Comparison of ENCODE assay signal across 30 cellular contexts in the genomic region with DNA sequence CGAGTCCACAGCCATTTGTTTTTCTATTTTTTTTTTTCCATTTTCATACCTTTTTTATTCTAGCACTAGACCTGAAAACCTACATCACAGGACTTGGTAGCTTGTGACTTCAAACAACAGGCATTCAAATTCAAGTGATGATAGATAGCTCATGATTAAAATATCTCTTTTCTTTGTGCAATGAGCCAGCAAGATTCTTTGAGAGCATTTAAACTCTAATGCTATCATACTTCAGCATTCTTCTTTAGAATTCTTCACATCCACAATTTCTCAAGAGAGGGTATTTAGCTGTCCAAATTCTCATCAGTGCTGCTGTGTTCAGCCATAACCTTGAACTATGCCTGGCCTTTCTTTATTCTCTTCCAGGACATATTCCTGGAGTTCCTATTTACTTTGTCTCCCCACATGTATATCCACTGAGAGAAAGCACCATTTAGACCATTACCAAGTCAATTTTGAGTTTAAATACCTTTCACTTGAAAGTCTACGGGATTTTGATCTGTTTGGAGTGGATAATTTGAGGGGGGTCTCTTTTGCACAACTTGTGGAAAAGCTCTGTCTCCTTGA.
"Had no signal": no experiment of that assay in that cellular context is flagged by ENCODE, and none has a peak within 500 bp of the region (broad histone marks: within the 10 kb centered on the region; RNA-seq: fewer than 3 reads in every experiment).

No MANE protein-coding gene starts in this region.

- H3K27me3 Mint-ChIP-seq: activated CD4-positive, alpha-beta memory T cell treated with anti-CD3 and anti-CD28 coated beads for 36 hours; activated CD4-positive, alpha-beta T cell treated with anti-CD3 and anti-CD28 coated beads for 36 hours; activated CD4-positive, alpha-beta T cell treated with anti-CD3 and anti-CD28 coated beads, Interleukin-2, amount 10 ng/mL, durations not matched to agents 24 days and 14 days; activated CD8-positive, alpha-beta memory T cell treated with anti-CD3 and anti-CD28 coated beads, Interleukin-2, amount 10 ng/mL, durations not matched to agents 7 days and 5 days; activated naive CD4-positive, alpha-beta T cell treated with anti-CD3 and anti-CD28 coated beads, Interleukin-2, amount 50 U/mL, for 24 hours; activated naive CD8-positive, alpha-beta T cell treated with anti-CD3 and anti-CD28 coated beads for 36 hours; activated naive CD8-positive, alpha-beta T cell treated with anti-CD3 and anti-CD28 coated beads, Interleukin-2, amount 50 U/mL, for 24 hours had no signal

- H3K4me1 Mint-ChIP-seq: activated CD4-positive, alpha-beta T cell treated with anti-CD3 and anti-CD28 coated beads for 36 hours; activated CD4-positive, alpha-beta T cell treated with anti-CD3 and anti-CD28 coated beads, Interleukin-2, amount 10 ng/mL, durations not matched to agents 24 days and 14 days; activated CD8-positive, alpha-beta memory T cell treated with anti-CD3 and anti-CD28 coated beads, Interleukin-2, amount 10 ng/mL, durations not matched to agents 7 days and 5 days; activated naive CD4-positive, alpha-beta T cell treated with anti-CD3 and anti-CD28 coated beads, Interleukin-2, amount 50 U/mL, for 24 hours; activated naive CD8-positive, alpha-beta T cell treated with anti-CD3 and anti-CD28 coated beads for 36 hours; activated naive CD8-positive, alpha-beta T cell treated with anti-CD3 and anti-CD28 coated beads, Interleukin-2, amount 50 U/mL, for 24 hours had no signal

- H3K27ac ChIP-seq: adrenal gland, ascending aorta, body of pancreas, colonic mucosa had no signal

- H3K4me3 ChIP-seq: adrenal gland, ascending aorta, body of pancreas, colonic mucosa had no signal

- FAIRE-seq: endometrium, frontal cortex had no signal

- H3K9me3 Mint-ChIP-seq: activated CD4-positive, alpha-beta memory T cell treated with anti-CD3 and anti-CD28 coated beads for 36 hours; activated CD4-positive, alpha-beta T cell treated with anti-CD3 and anti-CD28 coated beads, Interleukin-2, amount 10 ng/mL, durations not matched to agents 24 days and 14 days; activated naive CD4-positive, alpha-beta T cell treated with anti-CD3 and anti-CD28 coated beads, Interleukin-2, amount 50 U/mL, for 24 hours; activated naive CD8-positive, alpha-beta T cell treated with anti-CD3 and anti-CD28 coated beads for 36 hours; activated T-helper 1 cell treated with anti-CD3 and anti-CD28 coated beads, Interleukin-12 subunit alpha, Interleukin-12 subunit beta, Interleukin-2, Interleukin-4 antibody, amounts not matched to agents 30 ng/mL and 10 ng/mL and 1 ng/mL, durations not matched to agents 14 hours and 24 hours and 36 hours; activated T-helper 2 cell treated with anti-CD3 and anti-CD28 coated beads, Interferon-gamma antibody, Interleukin-2, Interleukin-4, amounts not matched to agents 10 μg/mL and 5 μg/mL and 100 μg/mL, durations not matched to agents 14 hours and 24 hours and 36 hours had no signal

- H3K27ac Mint-ChIP-seq: activated CD4-positive, alpha-beta memory T cell treated with anti-CD3 and anti-CD28 coated beads for 36 hours; activated CD4-positive, alpha-beta T cell treated with anti-CD3 and anti-CD28 coated beads for 36 hours; activated CD4-positive, alpha-beta T cell treated with anti-CD3 and anti-CD28 coated beads, Interleukin-2, amount 10 ng/mL, durations not matched to agents 24 days and 14 days; activated CD8-positive, alpha-beta memory T cell treated with anti-CD3 and anti-CD28 coated beads, Interleukin-2, amount 10 ng/mL, durations not matched to agents 7 days and 5 days; activated CD8-positive, alpha-beta T cell treated with anti-CD3 and anti-CD28 coated beads, Interleukin-2, amount 10 ng/mL, durations not matched to agents 7 days and 5 days; activated naive CD4-positive, alpha-beta T cell treated with anti-CD3 and anti-CD28 coated beads for 36 hours; activated naive CD4-positive, alpha-beta T cell treated with anti-CD3 and anti-CD28 coated beads, Interleukin-2, amount 50 U/mL, for 24 hours; activated naive CD8-positive, alpha-beta T cell treated with anti-CD3 and anti-CD28 coated beads for 36 hours; activated naive CD8-positive, alpha-beta T cell treated with anti-CD3 and anti-CD28 coated beads, Interleukin-2, amount 50 U/mL, for 24 hours; activated T-helper 1 cell treated with anti-CD3 and anti-CD28 coated beads, Interleukin-12 subunit alpha, Interleukin-12 subunit beta, Interleukin-2, Interleukin-4 antibody, amounts not matched to agents 30 ng/mL and 10 ng/mL and 1 ng/mL, durations not matched to agents 14 hours and 24 hours and 36 hours; activated T-helper 2 cell treated with anti-CD3 and anti-CD28 coated beads, Interferon-gamma antibody, Interleukin-2, Interleukin-4, amounts not matched to agents 10 μg/mL and 5 μg/mL and 100 μg/mL, durations not matched to agents 14 hours and 24 hours and 36 hours had no signal

- DNase-seq: activated CD4-positive, alpha-beta memory T cell treated with anti-CD3 and anti-CD28 coated beads for 36 hours; activated CD4-positive, alpha-beta T cell treated with anti-CD3 and anti-CD28 coated beads for 36 hours; activated CD4-positive, alpha-beta T cell treated with anti-CD3 and anti-CD28 coated beads, Interleukin-2, amount 10 ng/mL, durations not matched to agents 24 days and 14 days; activated CD4-positive, CD25-positive, alpha-beta regulatory T cell; activated CD4-positive, CD25-positive, alpha-beta regulatory T cell treated with anti-CD3 and anti-CD28 coated beads, Interleukin-2, amount 50 U/mL, for 72 hours; activated CD8-positive, alpha-beta memory T cell treated with anti-CD3 and anti-CD28 coated beads, Interleukin-2, amount 10 ng/mL, durations not matched to agents 7 days and 5 days; activated CD8-positive, alpha-beta memory T cell treated with anti-CD3 and anti-CD28 coated beads, Interleukin-2, amount 50 U/mL, for 4 hours; activated CD8-positive, alpha-beta T cell treated with anti-CD3 and anti-CD28 coated beads, Interleukin-2, amount 10 ng/mL, durations not matched to agents 7 days and 5 days; activated effector memory CD4-positive, alpha-beta T cell treated with anti-CD3 and anti-CD28 coated beads, Interleukin-2, amount 50 U/mL, for 16 hours; activated naive CD4-positive, alpha-beta T cell treated with anti-CD3 and anti-CD28 coated beads for 36 hours; activated naive CD8-positive, alpha-beta T cell treated with anti-CD3 and anti-CD28 coated beads for 36 hours; activated naive CD8-positive, alpha-beta T cell treated with anti-CD3 and anti-CD28 coated beads, Interleukin-2, amount 50 U/mL, for 24 hours; activated T-cell treated with anti-CD3 and anti-CD28 coated beads, Interleukin-2, amount 50 U/mL, for 1 hour; activated T-cell treated with anti-CD3 and anti-CD28 coated beads, Interleukin-2, amount 50 U/mL, for 48 hours; adrenal gland; body of pancreas; caudate nucleus; colonic mucosa; effector CD8-positive, alpha-beta T cell; foreskin fibroblast; head of caudate nucleus; hippocampal formation; T-helper 2 cell had no signal

- H3K4me1 ChIP-seq: adrenal gland, ascending aorta, colonic mucosa had no signal

- H3K36me3 ChIP-seq: adrenal gland, ascending aorta, colonic mucosa had no signal

- H3K4me3 Mint-ChIP-seq: activated CD4-positive, alpha-beta memory T cell treated with anti-CD3 and anti-CD28 coated beads for 36 hours; activated CD4-positive, alpha-beta T cell treated with anti-CD3 and anti-CD28 coated beads for 36 hours; activated CD4-positive, alpha-beta T cell treated with anti-CD3 and anti-CD28 coated beads, Interleukin-2, amount 10 ng/mL, durations not matched to agents 24 days and 14 days; activated CD8-positive, alpha-beta memory T cell treated with anti-CD3 and anti-CD28 coated beads, Interleukin-2, amount 10 ng/mL, durations not matched to agents 7 days and 5 days; activated CD8-positive, alpha-beta T cell treated with anti-CD3 and anti-CD28 coated beads, Interleukin-2, amount 10 ng/mL, durations not matched to agents 7 days and 5 days; activated naive CD4-positive, alpha-beta T cell treated with anti-CD3 and anti-CD28 coated beads for 36 hours; activated naive CD4-positive, alpha-beta T cell treated with anti-CD3 and anti-CD28 coated beads, Interleukin-2, amount 50 U/mL, for 24 hours; activated naive CD8-positive, alpha-beta T cell treated with anti-CD3 and anti-CD28 coated beads for 36 hours; activated naive CD8-positive, alpha-beta T cell treated with anti-CD3 and anti-CD28 coated beads, Interleukin-2, amount 50 U/mL, for 24 hours; activated T-helper 1 cell treated with anti-CD3 and anti-CD28 coated beads, Interleukin-12 subunit alpha, Interleukin-12 subunit beta, Interleukin-2, Interleukin-4 antibody, amounts not matched to agents 30 ng/mL and 10 ng/mL and 1 ng/mL, durations not matched to agents 14 hours and 24 hours and 36 hours had no signal

- H3K27me3 ChIP-seq: adrenal gland, ascending aorta, body of pancreas, colonic mucosa had no signal

- H3K36me3 Mint-ChIP-seq: activated CD4-positive, alpha-beta memory T cell treated with anti-CD3 and anti-CD28 coated beads for 36 hours; activated CD8-positive, alpha-beta memory T cell treated with anti-CD3 and anti-CD28 coated beads, Interleukin-2, amount 10 ng/mL, durations not matched to agents 7 days and 5 days; activated naive CD4-positive, alpha-beta T cell treated with anti-CD3 and anti-CD28 coated beads, Interleukin-2, amount 50 U/mL, for 24 hours; activated naive CD8-positive, alpha-beta T cell treated with anti-CD3 and anti-CD28 coated beads for 36 hours had no signal

- H3K9me3 ChIP-seq: adrenal gland, ascending aorta, body of pancreas, colonic mucosa had no signal

- ATAC-seq: activated CD4-positive, alpha-beta T cell treated with anti-CD3 and anti-CD28 coated beads for 36 hours; activated CD8-positive, alpha-beta memory T cell treated with anti-CD3 and anti-CD28 coated beads, Interleukin-2, amount 10 ng/mL, durations not matched to agents 7 days and 5 days; activated CD8-positive, alpha-beta T cell treated with anti-CD3 and anti-CD28 coated beads, Interleukin-2, amount 10 ng/mL, durations not matched to agents 7 days and 5 days; activated naive CD8-positive, alpha-beta T cell treated with anti-CD3 and anti-CD28 coated beads, Interleukin-2, amount 50 U/mL, for 24 hours; body of pancreas; esophagus mucosa had no signal
